1 cellular context compared by ENCODE assay signal in genomic region chr5:98121036-98121936, GRCh38.
TF ChIP-seq lines count a peak whose summit lies in the region.

No MANE protein-coding gene starts in this region.

TF ChIP-seq in SK-N-SH treated with all-trans-retinoic acid at 6 μM for 48 hours, 23 proteins besides CTCF, POLR2A, EP300 and RAD21 (continued from another document):
- TF ChIP-seq, protein P1, sequence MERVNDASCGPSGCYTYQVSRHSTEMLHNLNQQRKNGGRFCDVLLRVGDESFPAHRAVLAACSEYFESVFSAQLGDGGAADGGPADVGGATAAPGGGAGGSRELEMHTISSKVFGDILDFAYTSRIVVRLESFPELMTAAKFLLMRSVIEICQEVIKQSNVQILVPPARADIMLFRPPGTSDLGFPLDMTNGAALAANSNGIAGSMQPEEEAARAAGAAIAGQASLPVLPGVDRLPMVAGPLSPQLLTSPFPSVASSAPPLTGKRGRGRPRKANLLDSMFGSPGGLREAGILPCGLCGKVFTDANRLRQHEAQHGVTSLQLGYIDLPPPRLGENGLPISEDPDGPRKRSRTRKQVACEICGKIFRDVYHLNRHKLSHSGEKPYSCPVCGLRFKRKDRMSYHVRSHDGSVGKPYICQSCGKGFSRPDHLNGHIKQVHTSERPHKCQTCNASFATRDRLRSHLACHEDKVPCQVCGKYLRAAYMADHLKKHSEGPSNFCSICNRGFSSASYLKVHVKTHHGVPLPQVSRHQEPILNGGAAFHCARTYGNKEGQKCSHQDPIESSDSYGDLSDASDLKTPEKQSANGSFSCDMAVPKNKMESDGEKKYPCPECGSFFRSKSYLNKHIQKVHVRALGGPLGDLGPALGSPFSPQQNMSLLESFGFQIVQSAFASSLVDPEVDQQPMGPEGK (CRISPR knock-in tag; IDR thresholded peaks at IDR 0.05; ENCODE audit: borderline replicate concordance) = no peak
- TF ChIP-seq ZNF565 (CRISPR knock-in tag; conservative IDR thresholded peaks at IDR 0.05; ENCODE audit: low read depth) (no peak), ZNF70 (CRISPR knock-in tag; IDR thresholded peaks at IDR 0.05) (no peak), ARNTL (CRISPR knock-in tag; IDR thresholded peaks at IDR 0.05; ENCODE audit: borderline replicate concordance, low read depth) (no peak)
- TF ChIP-seq, protein P2, sequence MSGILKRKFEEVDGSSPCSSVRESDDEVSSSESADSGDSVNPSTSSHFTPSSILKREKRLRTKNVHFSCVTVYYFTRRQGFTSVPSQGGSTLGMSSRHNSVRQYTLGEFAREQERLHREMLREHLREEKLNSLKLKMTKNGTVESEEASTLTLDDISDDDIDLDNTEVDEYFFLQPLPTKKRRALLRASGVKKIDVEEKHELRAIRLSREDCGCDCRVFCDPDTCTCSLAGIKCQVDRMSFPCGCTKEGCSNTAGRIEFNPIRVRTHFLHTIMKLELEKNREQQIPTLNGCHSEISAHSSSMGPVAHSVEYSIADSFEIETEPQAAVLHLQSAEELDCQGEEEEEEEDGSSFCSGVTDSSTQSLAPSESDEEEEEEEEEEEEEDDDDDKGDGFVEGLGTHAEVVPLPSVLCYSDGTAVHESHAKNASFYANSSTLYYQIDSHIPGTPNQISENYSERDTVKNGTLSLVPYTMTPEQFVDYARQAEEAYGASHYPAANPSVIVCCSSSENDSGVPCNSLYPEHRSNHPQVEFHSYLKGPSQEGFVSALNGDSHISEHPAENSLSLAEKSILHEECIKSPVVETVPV (CRISPR knock-in tag; IDR thresholded peaks at IDR 0.05) = no peak
- TF ChIP-seq, protein P3, sequence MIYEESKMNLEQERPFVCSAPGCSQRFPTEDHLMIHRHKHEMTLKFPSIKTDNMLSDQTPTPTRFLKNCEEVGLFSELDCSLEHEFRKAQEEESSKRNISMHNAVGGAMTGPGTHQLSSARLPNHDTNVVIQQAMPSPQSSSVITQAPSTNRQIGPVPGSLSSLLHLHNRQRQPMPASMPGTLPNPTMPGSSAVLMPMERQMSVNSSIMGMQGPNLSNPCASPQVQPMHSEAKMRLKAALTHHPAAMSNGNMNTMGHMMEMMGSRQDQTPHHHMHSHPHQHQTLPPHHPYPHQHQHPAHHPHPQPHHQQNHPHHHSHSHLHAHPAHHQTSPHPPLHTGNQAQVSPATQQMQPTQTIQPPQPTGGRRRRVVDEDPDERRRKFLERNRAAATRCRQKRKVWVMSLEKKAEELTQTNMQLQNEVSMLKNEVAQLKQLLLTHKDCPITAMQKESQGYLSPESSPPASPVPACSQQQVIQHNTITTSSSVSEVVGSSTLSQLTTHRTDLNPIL (CRISPR knock-in tag; IDR thresholded peaks at IDR 0.05; ENCODE audit: low read depth) = no peak
- TF ChIP-seq, protein P4, sequence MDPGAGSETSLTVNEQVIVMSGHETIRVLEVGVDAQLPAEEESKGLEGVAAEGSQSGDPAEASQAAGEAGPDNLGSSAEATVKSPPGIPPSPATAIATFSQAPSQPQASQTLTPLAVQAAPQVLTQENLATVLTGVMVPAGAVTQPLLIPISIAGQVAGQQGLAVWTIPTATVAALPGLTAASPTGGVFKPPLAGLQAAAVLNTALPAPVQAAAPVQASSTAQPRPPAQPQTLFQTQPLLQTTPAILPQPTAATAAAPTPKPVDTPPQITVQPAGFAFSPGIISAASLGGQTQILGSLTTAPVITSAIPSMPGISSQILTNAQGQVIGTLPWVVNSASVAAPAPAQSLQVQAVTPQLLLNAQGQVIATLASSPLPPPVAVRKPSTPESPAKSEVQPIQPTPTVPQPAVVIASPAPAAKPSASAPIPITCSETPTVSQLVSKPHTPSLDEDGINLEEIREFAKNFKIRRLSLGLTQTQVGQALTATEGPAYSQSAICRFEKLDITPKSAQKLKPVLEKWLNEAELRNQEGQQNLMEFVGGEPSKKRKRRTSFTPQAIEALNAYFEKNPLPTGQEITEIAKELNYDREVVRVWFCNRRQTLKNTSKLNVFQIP (CRISPR knock-in tag; IDR thresholded peaks at IDR 0.05; ENCODE audit: borderline replicate concordance, low read depth) = no peak
